ENCODE assay signal across 14 cellular contexts in genomic region chr10:112385143-112385695, GRCh38. TPM values are rescaled to one million over a fixed set of nuclear protein-coding genes. Genes with fewer than 3 reads are reported as not detected.
"Had no signal": no experiment of that assay in that cellular context is flagged by ENCODE, and none has a peak within 500 bp of the region (broad histone marks: within the 10 kb centered on the region; RNA-seq: fewer than 3 reads in every experiment).

No MANE protein-coding gene starts in this region.

- DNase-seq: activated CD4-positive, alpha-beta T cell treated with anti-CD3 and anti-CD28 coated beads for 36 hours; activated CD8-positive, alpha-beta T cell treated with anti-CD3 and anti-CD28 coated beads, Interleukin-2, amount 10 ng/mL, durations not matched to agents 7 days and 5 days; dorsolateral prefrontal cortex; left cardiac atrium; sigmoid colon; stimulated activated CD4-positive, alpha-beta T cell treated with anti-CD3 and anti-CD28 coated beads, Interleukin-12 subunit alpha, Interleukin-12 subunit beta, amount 100 ng/mL, for 4 hours; stimulated activated naive CD8-positive, alpha-beta T cell treated with anti-CD3 and anti-CD28 coated beads, Interleukin-15, Interleukin-2, amounts not matched to agents 100 U/mL and 50 U/mL, for 24 hours; T-helper 9 cell; testis; WERI-Rb-1 had no signal

- H3K27me3 Mint-ChIP-seq: activated CD4-positive, alpha-beta T cell treated with anti-CD3 and anti-CD28 coated beads for 36 hours had no signal

- H3K27me3 ChIP-seq: testis had no signal

- H3K9me3 ChIP-seq: esophagus muscularis mucosa, sigmoid colon, testis had no signal

- H3K27ac ChIP-seq: dorsolateral prefrontal cortex, esophagus muscularis mucosa, sigmoid colon, testis, WERI-Rb-1 had no signal

- ATAC-seq: activated CD4-positive, alpha-beta T cell treated with anti-CD3 and anti-CD28 coated beads for 36 hours; activated CD8-positive, alpha-beta T cell treated with anti-CD3 and anti-CD28 coated beads, Interleukin-2, amount 10 ng/mL, durations not matched to agents 7 days and 5 days; activated naive CD4-positive, alpha-beta T cell treated with anti-CD3 and anti-CD28 coated beads, Interleukin-2, amount 50 U/mL, for 72 hours; left cardiac atrium; stimulated activated naive CD8-positive, alpha-beta T cell treated with anti-CD3 and anti-CD28 coated beads, Interleukin-15, Interleukin-2, amounts not matched to agents 100 U/mL and 50 U/mL, for 24 hours had no signal

- H3K36me3 ChIP-seq: esophagus muscularis mucosa, sigmoid colon, WERI-Rb-1 had no signal

- H3K4me3 ChIP-seq: dorsolateral prefrontal cortex, esophagus muscularis mucosa, lung, sigmoid colon, testis had no signal

- H3K4me1 ChIP-seq: sigmoid colon had no signal

- H3K4me3 Mint-ChIP-seq: activated CD4-positive, alpha-beta T cell treated with anti-CD3 and anti-CD28 coated beads for 36 hours; activated CD8-positive, alpha-beta T cell treated with anti-CD3 and anti-CD28 coated beads, Interleukin-2, amount 10 ng/mL, durations not matched to agents 7 days and 5 days had no signal

- H3K27ac Mint-ChIP-seq: activated CD4-positive, alpha-beta T cell treated with anti-CD3 and anti-CD28 coated beads for 36 hours; activated CD8-positive, alpha-beta T cell treated with anti-CD3 and anti-CD28 coated beads, Interleukin-2, amount 10 ng/mL, durations not matched to agents 7 days and 5 days had no signal

RNA-seq across cellular contexts. Expression of gene ACSL5, which starts 11.3 kb away (rescaled TPM):
- polyA plus RNA-seq: neural cell had no signal
